In genomic region chr9:134804871-134805270, GRCh38 we compare ENCODE assay signal across 22 cellular contexts.
DNase-seq lines count a peak whose midpoint lies in the region; ATAC-seq, FAIRE-seq and TF ChIP-seq lines count a peak whose summit lies in the region.
"Had no signal": no experiment of that assay in that cellular context is flagged by ENCODE, and none has a peak within 500 bp of the region (broad histone marks: within the 10 kb centered on the region; RNA-seq: fewer than 3 reads in every experiment).

No MANE protein-coding gene starts in this region.

- no peak for ATAC-seq in right cardiac atrium
- ATAC-seq: CD8-positive, alpha-beta T cell; GM12878; HCT116 had no signal

- no peaks in the 10 kb centered on the region for H3K27me3 ChIP-seq in right cardiac atrium (ENCODE audit: control insufficient read depth, insufficient read depth)
- H3K27me3 ChIP-seq in left ventricle myocardium inferior (ENCODE audit: low read depth) = no peaks in the 10 kb centered on the region
- no peaks in the 10 kb centered on the region for H3K27me3 ChIP-seq in astrocyte (ENCODE audit: insufficient read depth, low read length)
- no peaks in the 10 kb centered on the region for H3K27me3 ChIP-seq in ascending aorta

- no peak overlapping the region for H3K4me3 Mint-ChIP-seq in astrocyte (ENCODE audit: unreplicated experiment)
- H3K4me3 Mint-ChIP-seq: CD8-positive, alpha-beta T cell had no signal

- TF ChIP-seq CTCF in left ventricle myocardium inferior (IDR thresholded peaks at IDR 0.05; ENCODE audit: borderline replicate concordance) (no peak), astrocyte (IDR thresholded peaks at IDR 0.05; ENCODE audit: insufficient read depth, low read depth, low read length) (no peak), ascending aorta (IDR thresholded peaks at IDR 0.05) (no peak)

- H3K4me1 ChIP-seq in right cardiac atrium (ENCODE audit: control insufficient read depth, insufficient read depth, low read length) (peaks cover 9% of the 10 kb centered on the region), left ventricle myocardium inferior (peaks cover 35% of the 10 kb centered on the region), astrocyte (ENCODE audit: insufficient read depth, low read length) (peaks cover 31% of the 10 kb centered on the region), ascending aorta (peaks cover 8 to 12% of the 10 kb centered on the region in 2 donors)
- H3K4me1 ChIP-seq: A549 had no signal

- H3K9me3 Mint-ChIP-seq in astrocyte (ENCODE audit: unreplicated experiment) = no peaks in the 10 kb centered on the region
- H3K9me3 Mint-ChIP-seq: CD8-positive, alpha-beta T cell had no signal

- H3K4me3 ChIP-seq in right cardiac atrium (ENCODE audit: low read length) (no peak overlapping the region), left ventricle myocardium inferior (no peak overlapping the region), astrocyte (ENCODE audit: insufficient read depth, low read depth, low read length) (no peak overlapping the region), ascending aorta (no peak overlapping the region)
- H3K4me3 ChIP-seq: A549; BLaER1 treated with 17β-estradiol and CSF1 and Interleukin-3, amounts not matched to agents 10 nM and 100 nM; GM12878 had no signal

- H3K9me3 ChIP-seq in right cardiac atrium (ENCODE audit: control insufficient read depth, low read length) (no peaks in the 10 kb centered on the region), left ventricle myocardium inferior (replicated peaks) (no peaks in the 10 kb centered on the region), astrocyte (ENCODE audit: insufficient read depth, low read depth, low read length) (no peaks in the 10 kb centered on the region), ascending aorta (no peaks in the 10 kb centered on the region)
- H3K9me3 ChIP-seq: A549; BLaER1 treated with 17β-estradiol and CSF1 and Interleukin-3, amounts not matched to agents 10 nM and 100 nM had no signal

- peak in 2 of 3 donors; percentile 17 to 41 for DNase-seq in right cardiac atrium
- no peak for DNase-seq in left ventricle myocardium inferior
- no peak for DNase-seq in astrocyte (ENCODE audit: low read depth)
- peak; percentile 65 for DNase-seq in myocyte (ENCODE audit: low read depth)
- DNase-seq in UCSD-AML1 (lab: John Stamatoyannopoulos, UW; ENCODE audit: unreplicated experiment) = no peak
- DNase-seq in ascending aorta (ENCODE audit: low spot score in 2 of 2) = no peak
- DNase-seq in NCI-H146 (lab: John Stamatoyannopoulos, UW) = no peak
- DNase-seq: Calu3; CD8-positive, alpha-beta T cell; DMS 273 treated with DMSO at 0.1 percent for 48 hours; DMS53; DND-41; EL; GOT3; H7; IMR-90 had no signal

- H3K27me3 Mint-ChIP-seq in astrocyte (ENCODE audit: low read depth, unreplicated experiment) = no peaks in the 10 kb centered on the region

- 93% methylated on average over 7 of the region's 7 CpGs for whole genome bisulfite sequencing in right cardiac atrium

- peaks cover 35% of the 10 kb centered on the region for H3K4me1 Mint-ChIP-seq in astrocyte (ENCODE audit: low read depth, unreplicated experiment)

- peaks cover 47% of the 10 kb centered on the region for H3K36me3 Mint-ChIP-seq in astrocyte (ENCODE audit: low read depth, unreplicated experiment)
- H3K36me3 Mint-ChIP-seq: CD8-positive, alpha-beta T cell had no signal

- H4K20me1 ChIP-seq in astrocyte (ENCODE audit: insufficient read depth, low read length) = peaks cover 87% of the 10 kb centered on the region

- H3K36me3 ChIP-seq in left ventricle myocardium inferior = peaks cover 8% of the 10 kb centered on the region
- H3K36me3 ChIP-seq in astrocyte (ENCODE audit: insufficient read depth, low read length) = peaks cover 43% of the 10 kb centered on the region
- peaks cover 29 to 47% of the 10 kb centered on the region in 2 donors for H3K36me3 ChIP-seq in ascending aorta

- no peak for FAIRE-seq in astrocyte (lab: Jason Lieb, UNC)
- FAIRE-seq: A549, GM12878, HTR-8/SVneo had no signal

- H3K27ac Mint-ChIP-seq in astrocyte (ENCODE audit: unreplicated experiment) = peak overlapping the region; percentile 84
- H3K27ac Mint-ChIP-seq: CD8-positive, alpha-beta T cell had no signal

- H3K4me2 ChIP-seq in astrocyte (ENCODE audit: low read length) = no peak overlapping the region
- H3K4me2 ChIP-seq: A549 had no signal

- no peak overlapping the region for H2AFZ ChIP-seq in astrocyte (ENCODE audit: low read depth, low read length)

- no peak overlapping the region for H3K27ac ChIP-seq in right cardiac atrium (ENCODE audit: low read length)
- H3K27ac ChIP-seq in left ventricle myocardium inferior (replicated peaks) = no peak overlapping the region
- H3K27ac ChIP-seq in astrocyte (ENCODE audit: low read depth, low read length) = no peak overlapping the region
- no peak overlapping the region for H3K27ac ChIP-seq in ascending aorta
- H3K27ac ChIP-seq: 22Rv1; A549; BLaER1 treated with 17β-estradiol and CSF1 and Interleukin-3, amounts not matched to agents 10 nM and 100 nM had no signal

- H3K9ac ChIP-seq in astrocyte (ENCODE audit: low read length) = no peak overlapping the region
- H3K9ac ChIP-seq: BLaER1 treated with 17β-estradiol and CSF1 and Interleukin-3, amounts not matched to agents 10 nM and 100 nM had no signal

- H3K79me2 ChIP-seq in astrocyte (ENCODE audit: insufficient read depth, low read length) = peaks cover 3% of the 10 kb centered on the region

- intact Hi-C loops in right cardiac atrium (cut with DNase I) (no loop called here), left ventricle myocardium inferior (cut with micrococcal nuclease) (no loop called here), ascending aorta (cut with DNase I) (no loop called here)

Comparison
In these comparisons a context has a peak if more than half of its experiments do, and no peak if none do; other contexts are left out.
1. DNase-seq: peak in right cardiac atrium (2 of 3) and myocyte (single experiment); none in left ventricle myocardium inferior (single experiment), astrocyte (single experiment), UCSD-AML1 (single experiment), ascending aorta (0 of 2) and NCI-H146 (single experiment).